ENCODE assay signal across 18 cellular contexts in the genomic region with DNA sequence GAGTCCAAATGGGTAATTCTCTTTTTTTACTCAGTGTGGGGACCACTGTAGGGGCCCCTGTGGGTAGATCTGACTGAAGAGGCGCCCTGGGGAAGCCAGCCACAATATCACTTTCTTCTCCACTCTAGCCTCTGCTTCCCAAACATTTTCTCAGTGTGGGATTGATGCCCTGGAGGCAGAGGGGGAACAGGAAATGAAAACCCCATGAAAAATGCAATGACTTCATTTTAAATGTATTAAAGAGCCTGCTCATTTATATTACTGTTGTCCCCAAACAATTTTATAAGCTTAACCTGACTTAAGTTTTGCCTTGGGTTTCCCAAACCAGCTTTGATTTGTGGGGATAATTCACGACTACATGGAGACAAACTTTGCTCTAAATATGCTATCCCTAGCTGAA.
DNase-seq lines count a peak whose midpoint lies in the region; ATAC-seq and TF ChIP-seq lines count a peak whose summit lies in the region.
"Had no signal": no experiment of that assay in that cellular context is flagged by ENCODE, and none has a peak within 500 bp of the region (broad histone marks: within the 10 kb centered on the region; RNA-seq: fewer than 3 reads in every experiment).

No MANE protein-coding gene starts in this region.

- H3K4ac ChIP-seq in H9 (ENCODE audit: low read depth, low read length): no peak overlapping the region

- H3K4me1 ChIP-seq in H9 (ENCODE audit: insufficient read depth, low read length): no peaks in the 10 kb centered on the region
- H3K4me1 ChIP-seq: BE2C, Caco-2 had no signal

- H3K36me3 ChIP-seq in SK-N-MC (ENCODE audit: insufficient read depth, low read length): no peaks in the 10 kb centered on the region
- H3K36me3 ChIP-seq: BE2C had no signal

- H3K4me3 ChIP-seq in SK-N-MC (peak overlapping the region; percentile 39; the same call in 1 of the 2 replicates), coronary artery (no peak overlapping the region)
- H3K4me3 ChIP-seq: GM23338 had no signal

- H3K9me3 Mint-ChIP-seq in H9: no peaks in the 10 kb centered on the region; a peak in 1 of 5 replicates
- H3K9me3 Mint-ChIP-seq: CD4-positive, alpha-beta T cell; GM23338 had no signal

- peak; percentile 46 for DNase-seq in Daoy (ENCODE audit: low read depth)
- DNase-seq in H9: peak; percentile 2
- peak; percentile 87 for DNase-seq in SK-N-MC (ENCODE audit: low read depth, low spot score)
- no peak for DNase-seq in coronary artery (ENCODE audit: low spot score)
- DNase-seq in activated CD4-positive, alpha-beta T cell treated with anti-CD3 and anti-CD28 coated beads for 48 hours: no peak
- DNase-seq: ACHN; BE2C; Caco-2; CD4-positive, alpha-beta T cell; DMS153; DMS79; GDM1; KG1 had no signal

- H3K9me3 ChIP-seq in H9 (ENCODE audit: control insufficient read depth, low read depth, low read length): no peaks in the 10 kb centered on the region
- no peaks in the 10 kb centered on the region for H3K9me3 ChIP-seq in SK-N-MC (ENCODE audit: low read depth, low read length)
- H3K9me3 ChIP-seq: BE2C, Caco-2 had no signal

- H3K18ac ChIP-seq in H9 (ENCODE audit: insufficient read length, low read depth, low read length): no peak overlapping the region

- H3K9ac ChIP-seq in H9 (ENCODE audit: extremely low read depth, insufficient read length, low read length) (no peak overlapping the region), SK-N-MC (ENCODE audit: insufficient read length) (no peak overlapping the region)

- H3K14ac ChIP-seq in H9 (ENCODE audit: insufficient read depth, low read length): no peak overlapping the region

- H3K27ac ChIP-seq in H9 (ENCODE audit: insufficient read length, low read depth, low read length): no peak overlapping the region
- H3K27ac ChIP-seq in SK-N-MC: no peak overlapping the region
- H3K27ac ChIP-seq in coronary artery: no peak overlapping the region
- H3K27ac ChIP-seq: C4-2B had no signal

- no peak overlapping the region for H2AFZ ChIP-seq in H9 (ENCODE audit: low read length)
- H2AFZ ChIP-seq: GM23338 had no signal

- H3K27me3 ChIP-seq in H9 (ENCODE audit: insufficient read depth, low read length): no peaks in the 10 kb centered on the region
- H3K27me3 ChIP-seq: BE2C had no signal

- TF ChIP-seq CTCF in H9 (conservative IDR thresholded peaks at IDR 0.05) (no peak), coronary artery (IDR thresholded peaks at IDR 0.05) (no peak)

- H3K23ac ChIP-seq in H9 (ENCODE audit: insufficient read length, low read depth, low read length): no peak overlapping the region

- H3K23me2 ChIP-seq in H9 (ENCODE audit: insufficient read length, low read depth, low read length, poor library complexity, severe bottlenecking): no peaks in the 10 kb centered on the region

- H2BK120ac ChIP-seq in H9 (ENCODE audit: low read depth, low read length, poor library complexity, severe bottlenecking): no peak overlapping the region

- H2BK15ac ChIP-seq in H9 (ENCODE audit: low read depth, low read length): no peak overlapping the region

- H3K4me3 Mint-ChIP-seq in H9: no peak overlapping the region
- H3K4me3 Mint-ChIP-seq: CD4-positive, alpha-beta T cell; GM23338 had no signal

- no peaks in the 10 kb centered on the region for H3K36me3 Mint-ChIP-seq in H9 (ENCODE audit: insufficient read depth in 1 of 3, low read depth in 3 of 3)

- H3K79me2 ChIP-seq in H9 (ENCODE audit: insufficient read depth, low read length): no peaks in the 10 kb centered on the region

- H3K56ac ChIP-seq in H9 (ENCODE audit: insufficient read length, low read depth, low read length): no peak overlapping the region

- no CpG with 5 or more reads among the region's 2 CpGs for WGBS in H9 (ENCODE audit: extremely low coverage, insufficient read length, low lambda C conversion rate)

- no peak overlapping the region for H2BK5ac ChIP-seq in H9 (ENCODE audit: insufficient read length, low read length)

- H3K27ac Mint-ChIP-seq in H9: no peak overlapping the region
- H3K27ac Mint-ChIP-seq: CD4-positive, alpha-beta T cell; GM23338 had no signal

- no peak overlapping the region for H2BK12ac ChIP-seq in H9 (ENCODE audit: insufficient read length, low read depth, low read length)

- no peak overlapping the region for H4K5ac ChIP-seq in H9 (ENCODE audit: insufficient read length, low read depth, low read length)

- no peak overlapping the region for H2BK20ac ChIP-seq in H9 (ENCODE audit: low read depth, low read length, poor library complexity, severe bottlenecking)

- no peaks in the 10 kb centered on the region for H4K20me1 ChIP-seq in H9 (ENCODE audit: control insufficient read depth, insufficient read depth, insufficient read length)

- H3K27me3 Mint-ChIP-seq in H9 (ENCODE audit: low read depth): peaks cover 15% of the 10 kb centered on the region

- H4K8ac ChIP-seq in H9 (replicated peaks; ENCODE audit: insufficient read length, low read depth, low read length): no peak overlapping the region

- H3K79me1 ChIP-seq in H9 (ENCODE audit: insufficient read depth, low read depth, low read length, poor library complexity, severe bottlenecking): no peaks in the 10 kb centered on the region

- H3T11ph ChIP-seq in H9 (ENCODE audit: low read length): no peak overlapping the region

- no peak overlapping the region for H4K91ac ChIP-seq in H9 (ENCODE audit: insufficient read length, low read depth, low read length)

- no peak overlapping the region for H2AK5ac ChIP-seq in H9 (ENCODE audit: insufficient read length, low read length)

- H3K4me1 Mint-ChIP-seq in H9: peaks cover 11 to 14% of the 10 kb centered on the region in 2 experiments; a peak in 3 of 4 replicates

- ATAC-seq in GM18873 (IDR thresholded peaks at IDR 0.05; ENCODE audit: low FRiP score, unreplicated experiment) (no peak), HG02973 (IDR thresholded peaks at IDR 0.05; ENCODE audit: unreplicated experiment) (no peak)
- ATAC-seq: GM23338, HCT116 had no signal

- no peak overlapping the region for H3K4me2 ChIP-seq in H9 (ENCODE audit: insufficient read depth, insufficient read length, low read length)
- H3K4me2 ChIP-seq: GM23338 had no signal

Comparison
In these comparisons a context has a peak if more than half of its experiments do, and no peak if none do; other contexts are left out.
1. DNase-seq: peak in Daoy (single experiment), H9 (single experiment) and SK-N-MC (single experiment); none in coronary artery (single experiment) and activated CD4-positive, alpha-beta T cell treated with anti-CD3 and anti-CD28 coated beads for 48 hours (single experiment).